ENCODE assay signal across 26 cellular contexts in genomic region chr3:53590606-53591005, GRCh38.
"Had no signal": no experiment of that assay in that cellular context is flagged by ENCODE, and none has a peak within 500 bp of the region (broad histone marks: within the 10 kb centered on the region; RNA-seq: fewer than 3 reads in every experiment).

No MANE protein-coding gene starts in this region.

- DNase-seq: colonic mucosa; cortex of kidney; dermis blood vessel endothelial cell; dorsolateral prefrontal cortex; effector CD4-positive, alpha-beta T cell; effector CD8-positive, alpha-beta T cell; effector memory CD4-positive, alpha-beta T cell; effector memory CD8-positive, alpha-beta T cell; endodermal cell; erythroblast; esophagus squamous epithelium; foreskin fibroblast; foreskin keratinocyte; foreskin melanocyte; gastrocnemius medialis; glutamatergic neuron; head of caudate nucleus; heart left ventricle; heart right ventricle had no signal

- ATAC-seq: effector memory CD8-positive, alpha-beta T cell; esophagus mucosa; foreskin keratinocyte; gastrocnemius medialis; gastroesophageal sphincter; heart left ventricle; heart right ventricle had no signal

- H3K9me3 ChIP-seq: colonic mucosa, esophagus squamous epithelium, gastrocnemius medialis, gastroesophageal sphincter, heart left ventricle, heart right ventricle had no signal

- H3K4me1 ChIP-seq: colonic mucosa, esophagus squamous epithelium, foreskin keratinocyte, gastrocnemius medialis, gastroesophageal sphincter, heart left ventricle, heart right ventricle had no signal

- H3K27me3 ChIP-seq: colonic mucosa, dorsolateral prefrontal cortex, esophagus squamous epithelium, foreskin keratinocyte, gastrocnemius medialis, gastroesophageal sphincter, heart left ventricle had no signal

- H3K4me3 ChIP-seq: colonic mucosa, dorsolateral prefrontal cortex, esophagus squamous epithelium, gastrocnemius medialis, gastroesophageal sphincter, heart left ventricle, heart right ventricle had no signal

- H3K27ac ChIP-seq: colonic mucosa, epithelial cell of prostate, foreskin keratinocyte, gastrocnemius medialis, gastroesophageal sphincter, heart left ventricle, heart right ventricle had no signal

- H3K36me3 ChIP-seq: colonic mucosa, esophagus squamous epithelium, gastrocnemius medialis, gastroesophageal sphincter, heart left ventricle, heart right ventricle had no signal

- FAIRE-seq: colon, endometrium, endothelial cell of umbilical vein, frontal cortex had no signal
